14 cellular contexts compared by ENCODE assay signal in genomic region chr2:61759718-61760117, GRCh38.
A peak's percentile ranks its signal among the peaks of the same experiment; 100 is the strongest.
DNase-seq lines count a peak whose midpoint lies in the region; ATAC-seq and TF ChIP-seq lines count a peak whose summit lies in the region.
"Had no signal": no experiment of that assay in that cellular context is flagged by ENCODE, and none has a peak within 500 bp of the region (broad histone marks: within the 10 kb centered on the region; RNA-seq: fewer than 3 reads in every experiment).

No MANE protein-coding gene starts in this region.

- H3K27ac ChIP-seq in smooth muscle cell (ENCODE audit: low read depth), result peak overlapping the region; percentile 92
- H3K27ac ChIP-seq in right atrium auricular region, result no peak overlapping the region
- H3K27ac ChIP-seq: upper lobe of right lung had no signal

- H3K4me1 ChIP-seq in smooth muscle cell (ENCODE audit: low read depth) (peaks cover 15% of the 10 kb centered on the region), right atrium auricular region (peaks cover 0 to 5% of the 10 kb centered on the region in 2 donors)

- no peak for ATAC-seq in activated CD4-positive, alpha-beta T cell treated with anti-CD3 and anti-CD28 coated beads for 36 hours
- no peak for ATAC-seq in GM19328 (IDR thresholded peaks at IDR 0.05; ENCODE audit: unreplicated experiment)
- ATAC-seq: activated CD8-positive, alpha-beta memory T cell treated with anti-CD3 and anti-CD28 coated beads, Interleukin-2, amount 10 ng/mL, durations not matched to agents 7 days and 5 days; upper lobe of right lung had no signal

- H3K79me2 ChIP-seq in smooth muscle cell (ENCODE audit: low read depth), result no peaks in the 10 kb centered on the region

- H4K20me1 ChIP-seq in smooth muscle cell (ENCODE audit: low read depth), result no peaks in the 10 kb centered on the region

- H3K36me3 ChIP-seq in smooth muscle cell (ENCODE audit: low read depth), result peaks cover 3% of the 10 kb centered on the region
- H3K36me3 ChIP-seq in right atrium auricular region, result no peaks in the 10 kb centered on the region
- H3K36me3 ChIP-seq: upper lobe of right lung had no signal

- POLR2A ChIA-PET in activated CD4-positive, alpha-beta T cell treated with anti-CD3 and anti-CD28 coated beads for 36 hours (lab: Charles Lee), result no interaction called here

- TF ChIP-seq CTCF in smooth muscle cell (IDR thresholded peaks at IDR 0.05; ENCODE audit: borderline replicate concordance, insufficient read depth, poor library complexity, severe bottlenecking) (no peak), right atrium auricular region (IDR thresholded peaks at IDR 0.05) (no peak)

- no peak for DNase-seq in activated CD4-positive, alpha-beta T cell treated with anti-CD3 and anti-CD28 coated beads for 36 hours
- no peak for DNase-seq in activated CD4-positive, alpha-beta T cell treated with anti-CD3 and anti-CD28 coated beads for 1 hour
- DNase-seq in SW480 (ENCODE audit: low spot score) (peak; percentile 51), fibroblast of peridontal ligament (ENCODE audit: extremely low read depth) (peak; percentile 77), smooth muscle cell (lab: John Stamatoyannopoulos, UW; ENCODE audit: unreplicated experiment) (no peak), T-helper 9 cell (no peak), right atrium auricular region (ENCODE audit: low spot score) (no peak)
- DNase-seq: activated CD8-positive, alpha-beta memory T cell treated with anti-CD3 and anti-CD28 coated beads, Interleukin-2, amount 10 ng/mL, durations not matched to agents 7 days and 5 days; anterior cingulate cortex; DMS 273 treated with DMSO at 0.1 percent for 48 hours; T1000; upper lobe of right lung had no signal

- intact Hi-C loops in activated CD4-positive, alpha-beta T cell treated with anti-CD3 and anti-CD28 coated beads for 36 hours (cut with DNase I, micrococcal nuclease), result loop anchor here (5.0 to 10.0 kb wide), 4 partner anchors 128 to 877 kb away; partner anchors contain the start of genes CCT4 (in 1 of the 2) and REL (in 1 of the 2)

- peaks cover 21% of the 10 kb centered on the region for H3K4me1 Mint-ChIP-seq in activated CD4-positive, alpha-beta T cell treated with anti-CD3 and anti-CD28 coated beads for 36 hours

- peaks cover 28% of the 10 kb centered on the region for H3F3A ChIP-seq in smooth muscle cell (ENCODE audit: low read depth)

- 25% methylated on average over 2 of the region's 2 CpGs for WGBS in smooth muscle cell (ENCODE audit: low lambda C conversion rate)

- H3K9me3 Mint-ChIP-seq in activated CD4-positive, alpha-beta T cell treated with anti-CD3 and anti-CD28 coated beads for 36 hours (ENCODE audit: low read depth), result peaks cover 2% of the 10 kb centered on the region

- CTCF ChIA-PET in activated CD4-positive, alpha-beta T cell treated with anti-CD3 and anti-CD28 coated beads for 36 hours (lab: Charles Lee), result no interaction called here

- peak overlapping the region; percentile 64 for H3K4me2 ChIP-seq in smooth muscle cell

- no peak overlapping the region for H3K4me3 ChIP-seq in smooth muscle cell
- no peak overlapping the region for H3K4me3 ChIP-seq in right atrium auricular region
- H3K4me3 ChIP-seq: skin epidermis, upper lobe of right lung had no signal

- peak overlapping the region; percentile 31 for H3K27ac Mint-ChIP-seq in activated CD4-positive, alpha-beta T cell treated with anti-CD3 and anti-CD28 coated beads for 36 hours
- H3K27ac Mint-ChIP-seq: activated CD8-positive, alpha-beta memory T cell treated with anti-CD3 and anti-CD28 coated beads, Interleukin-2, amount 10 ng/mL, durations not matched to agents 7 days and 5 days had no signal

- H2AFZ ChIP-seq in smooth muscle cell (ENCODE audit: low read depth), result no peak overlapping the region

- H3K27me3 Mint-ChIP-seq in activated CD4-positive, alpha-beta T cell treated with anti-CD3 and anti-CD28 coated beads for 36 hours, result no peaks in the 10 kb centered on the region

- H3K9me3 ChIP-seq in smooth muscle cell (replicated peaks; ENCODE audit: low read depth), result no peaks in the 10 kb centered on the region
- H3K9me3 ChIP-seq in right atrium auricular region, result no peaks in the 10 kb centered on the region
- H3K9me3 ChIP-seq: upper lobe of right lung had no signal

- H3K36me3 Mint-ChIP-seq in activated CD4-positive, alpha-beta T cell treated with anti-CD3 and anti-CD28 coated beads for 36 hours (ENCODE audit: low read depth), result peaks cover 2% of the 10 kb centered on the region

- H3K9ac ChIP-seq in smooth muscle cell (ENCODE audit: low read depth), result peak overlapping the region; percentile 60

- H3K27me3 ChIP-seq in smooth muscle cell (ENCODE audit: low read depth), result no peaks in the 10 kb centered on the region
- no peaks in the 10 kb centered on the region for H3K27me3 ChIP-seq in right atrium auricular region
- H3K27me3 ChIP-seq: upper lobe of right lung had no signal

- H3K4me3 Mint-ChIP-seq in activated CD4-positive, alpha-beta T cell treated with anti-CD3 and anti-CD28 coated beads for 36 hours, result no peak overlapping the region
- H3K4me3 Mint-ChIP-seq: activated CD8-positive, alpha-beta memory T cell treated with anti-CD3 and anti-CD28 coated beads, Interleukin-2, amount 10 ng/mL, durations not matched to agents 7 days and 5 days had no signal

Comparison
In these comparisons a context has a peak if more than half of its experiments do, and no peak if none do; other contexts are left out.
1. DNase-seq: peak in SW480 (single experiment) and fibroblast of peridontal ligament (single experiment); none in activated CD4-positive, alpha-beta T cell treated with anti-CD3 and anti-CD28 coated beads for 36 hours (single experiment), activated CD4-positive, alpha-beta T cell treated with anti-CD3 and anti-CD28 coated beads for 1 hour (single experiment), smooth muscle cell (single experiment), T-helper 9 cell (single experiment) and right atrium auricular region (single experiment).